In genomic region chr12:55697686-55698085, GRCh38 we compare ENCODE assay signal across 20 cellular contexts. TPM values are rescaled to one million over a fixed set of nuclear protein-coding genes. Genes with fewer than 3 reads are reported as not detected.
DNase-seq lines count a peak whose midpoint lies in the region; ATAC-seq, FAIRE-seq and TF ChIP-seq lines count a peak whose summit lies in the region.
"Had no signal": no experiment of that assay in that cellular context is flagged by ENCODE, and none has a peak within 500 bp of the region (broad histone marks: within the 10 kb centered on the region; RNA-seq: fewer than 3 reads in every experiment).

No MANE protein-coding gene starts in this region.

- H3K27ac ChIP-seq in right lobe of liver: no peak overlapping the region
- no peak overlapping the region for H3K27ac ChIP-seq in HepG2 (ENCODE audit: extremely low read length, insufficient read depth, low read length)
- no peak overlapping the region for H3K27ac ChIP-seq in spleen
- H3K27ac ChIP-seq: BLaER1, Peyer's patch, SJCRH30 had no signal

- BruUV-seq in HepG2 (replicated peaks; lab: Mats Ljungman, UMichigan): no TSS peak

- no peaks in the 10 kb centered on the region for H3K4me1 ChIP-seq in right lobe of liver
- peaks cover 65% of the 10 kb centered on the region for H3K4me1 ChIP-seq in HepG2 (ENCODE audit: insufficient read depth, low read length)
- H3K4me1 ChIP-seq in spleen: no peaks in the 10 kb centered on the region
- H3K4me1 ChIP-seq: BLaER1 had no signal

- TF ChIP-seq EP300 in HepG2 (IDR thresholded peaks at IDR 0.05; ENCODE audit: low read depth in 2 of 2, low read length in 2 of 2) (no peak), HepG2 (CRISPR knock-in tag; IDR thresholded peaks at IDR 0.05; ENCODE audit: borderline replicate concordance) (no peak)

- in situ Hi-C loops in HepG2 (cut with HindIII; ENCODE audit: extremely low pct_ligation_motif_present, low pct_unique_long_range_greater_than_20kb): no loop called here

- H4K20me1 ChIP-seq in HepG2 (ENCODE audit: insufficient read depth, low read length): no peaks in the 10 kb centered on the region
- H4K20me1 ChIP-seq: BLaER1 had no signal

- H3K27me3 ChIP-seq in right lobe of liver (no peaks in the 10 kb centered on the region), HepG2 (ENCODE audit: control insufficient read depth in 1 of 2, insufficient read depth in 2 of 2, low read length in 2 of 2) (peaks cover 4 to 6% of the 10 kb centered on the region in 2 experiments; a peak in 3 of 5 replicates), spleen (replicated peaks in 1 of 7) (no peaks in the 10 kb centered on the region)
- H3K27me3 ChIP-seq: BLaER1, Peyer's patch, SJCRH30 had no signal

- no peak overlapping the region for H3K4me2 ChIP-seq in HepG2 (ENCODE audit: low read depth, low read length)
- H3K4me2 ChIP-seq: BLaER1 had no signal

- no peaks in the 10 kb centered on the region for H3K36me3 ChIP-seq in right lobe of liver
- H3K36me3 ChIP-seq in HepG2 (replicated peaks in 1 of 2; ENCODE audit: control insufficient read depth in 1 of 2, insufficient read depth in 2 of 2, low read length in 2 of 2): no peaks in the 10 kb centered on the region
- peaks cover 0 to 41% (median 0%) of the 10 kb centered on the region in 6 donors for H3K36me3 ChIP-seq in spleen
- H3K36me3 ChIP-seq: BLaER1, Peyer's patch, SJCRH30 had no signal

- no peak overlapping the region for H2AFZ ChIP-seq in HepG2 (ENCODE audit: low read length)

- H3K4me3 ChIP-seq in right lobe of liver (no peak overlapping the region), HepG2 (replicated peaks in 1 of 3; ENCODE audit: insufficient read depth in 1 of 3, low read depth in 2 of 3, low read length in 3 of 3) (no peak overlapping the region), spleen (no peak overlapping the region)
- H3K4me3 ChIP-seq: BLaER1, Peyer's patch, SJCRH30 had no signal

- intact Hi-C loops in right lobe of liver (cut with DNase I) (no loop called here), HepG2 (cut with micrococcal nuclease; ENCODE audit: unreplicated experiment) (no loop called here), spleen (cut with DNase I; ENCODE audit: low total_unique reads) (no loop called here)

- 82% methylated on average over 5 of the region's 7 CpGs for WGBS in right lobe of liver (ENCODE audit: insufficient coverage, low coverage, low lambda C conversion rate, missing lambda C conversion rate)
- WGBS in HepG2 (ENCODE audit: low lambda C conversion rate): 57% methylated on average over 4 of the region's 7 CpGs
- 88 to 96% (median 91%) methylated on average over 7 of the region's 7 CpGs for WGBS in spleen, 5 donors

- TF ChIP-seq RAD21 in HepG2 (CRISPR knock-in tag; IDR thresholded peaks at IDR 0.05): no peak

- DNase-seq in right lobe of liver (peak in 2 of 3 donors; percentile 25 to 32), HepG2 (ENCODE audit: low spot score) (no peak), mesenteric fat pad (ENCODE audit: low spot score) (peak; percentile 55), spleen (peak; percentile 45), NCI-H2029 (lab: John Stamatoyannopoulos, UW) (no peak), occipital lobe (lab: John Stamatoyannopoulos, UW) (no peak), GOT3 (lab: John Stamatoyannopoulos, UW) (no peak)
- DNase-seq: ACHN; CD4-positive, alpha-beta T cell; COR-L47; DMS79; Kasumi-1; NCI-H1694; NCI-H446; NCI-H526; Peyer's patch; SJCRH30 had no signal

- TF ChIP-seq POLR2A in right lobe of liver (IDR thresholded peaks at IDR 0.05) (no peak), HepG2 (IDR thresholded peaks at IDR 0.05; ENCODE audit: insufficient read depth in 1 of 2, low read depth in 2 of 2, low read length in 2 of 2) (no peak), spleen (IDR thresholded peaks at IDR 0.05) (no peak)

- POLR2A ChIA-PET in HepG2 (lab: Yijun Ruan, JAX): no interaction called here

- ATAC-seq in right lobe of liver: no peak
- ATAC-seq in HepG2: no peak
- ATAC-seq: HCT116 had no signal

- H3K9me3 ChIP-seq in right lobe of liver (no peaks in the 10 kb centered on the region), HepG2 (ENCODE audit: low read length) (no peaks in the 10 kb centered on the region), spleen (no peaks in the 10 kb centered on the region)
- H3K9me3 ChIP-seq: BLaER1, Peyer's patch, SJCRH30 had no signal

- no peak for FAIRE-seq in HepG2 (lab: Jason Lieb, UNC)
- FAIRE-seq: GM19239 had no signal

- TF ChIP-seq CTCF in right lobe of liver (IDR thresholded peaks at IDR 0.05): no peak
- no peak for TF ChIP-seq CTCF in HepG2 (CRISPR knock-in tag; IDR thresholded peaks at IDR 0.05)
- TF ChIP-seq CTCF in spleen (IDR thresholded peaks at IDR 0.05 in 8 of 11, conservative IDR thresholded peaks at IDR 0.05 in 3 of 11): no peak

- no peaks in the 10 kb centered on the region for H3K79me2 ChIP-seq in HepG2 (ENCODE audit: insufficient read depth, low read length)

- no peak overlapping the region for H3K9ac ChIP-seq in HepG2 (ENCODE audit: insufficient read depth, low read depth, low read length)
- H3K9ac ChIP-seq: BLaER1 had no signal

- CTCF ChIA-PET in HepG2 (lab: Yijun Ruan, JAX; ENCODE audit: low intra/inter-chr PET ratio, low total read pairs): no interaction called here

RNA-seq across cellular contexts. Expression of gene ITGA7, which starts 10.0 kb away (rescaled TPM):
- total RNA-seq in right lobe of liver (10 to 100 TPM in 3 of 6 experiments, 1 to 10 TPM in 3; 3.1 to 20.1 (median 8.3) TPM), HepG2 (2016; rRNA removed; fragmentation: Illumina TruSeq; extraction: Trizol) (0.24 and 0.75 TPM in 2 replicates), mesenteric fat pad (536 TPM), spleen (10 to 100 TPM; 13.8 to 93.2 (median 24.7) TPM), occipital lobe (6.2 TPM)
- total RNA-seq in HepG2 (2016; cell fraction: cytosol; rRNA removed; fragmentation: Illumina TruSeq; extraction: Trizol; ENCODE audit: low read depth): not detected in 2 replicates
- total RNA-seq in HepG2 (2016; cell fraction: insoluble cytoplasmic fraction; rRNA removed; fragmentation: Illumina TruSeq; extraction: Trizol): 0.15 and 0.35 TPM in 2 replicates
- 0.03 and 0.14 TPM in 2 replicates for total RNA-seq in HepG2 (2016; cell fraction: membrane; rRNA removed; fragmentation: Illumina TruSeq; extraction: Trizol)
- 1.3 and 1.5 TPM in 2 replicates for total RNA-seq in HepG2 (2016; cell fraction: nucleus; rRNA removed; fragmentation: Illumina TruSeq; extraction: Trizol)
- polyA plus RNA-seq in HepG2 (2011; rRNA removed) (0.65 and 1.8 TPM in 2 replicates), spleen (10 to 100 TPM in 1 of 3 donors, 1 to 10 TPM in 2; 4.4 to 18.0 (median 8.6) TPM)
- 0.16 and 0.28 TPM in 2 replicates for polyA plus RNA-seq in HepG2 (2011; cell fraction: cytosol; rRNA removed)
- 12.1 and 12.6 TPM in 2 replicates for polyA plus RNA-seq in HepG2 (2011; cell fraction: nucleus; rRNA removed)
- 1.1 and 1.2 TPM in 2 replicates for polyA plus RNA-seq in HepG2 (2012)
- polyA plus RNA-seq in HepG2 (2016; cell fraction: cytosol; fragmentation: Illumina TruSeq; extraction: Trizol; ENCODE audit: low read depth): not detected in 2 replicates
- 0.28 TPM in 1 of 2 replicates, not detected in the other for polyA plus RNA-seq in HepG2 (2016; cell fraction: insoluble cytoplasmic fraction; fragmentation: Illumina TruSeq; extraction: Trizol; ENCODE audit: low read depth)
- polyA plus RNA-seq in HepG2 (2016; cell fraction: membrane; fragmentation: Illumina TruSeq; extraction: Trizol; ENCODE audit: low read depth): not detected in 2 replicates
- 1.7 and 2.7 TPM in 2 replicates for polyA plus RNA-seq in HepG2 (2016; cell fraction: nucleus; fragmentation: Illumina TruSeq; extraction: Trizol; ENCODE audit: insufficient read depth, low read depth)
- 1.4 and 1.9 TPM in 2 replicates for polyA minus RNA-seq in HepG2 (2011; rRNA and poly(A)+ RNA removed; ENCODE audit: low replicate concordance)
- not detected in 2 replicates for polyA minus RNA-seq in HepG2 (2011; cell fraction: cytosol; rRNA and poly(A)+ RNA removed)
- polyA minus RNA-seq in HepG2 (2011; cell fraction: nucleus; rRNA and poly(A)+ RNA removed): 2.2 and 3.1 TPM in 2 replicates

RNA-seq across cellular contexts. Expression of gene BLOC1S1, which starts 18.2 kb away (rescaled TPM):
- 100 to 1,000 TPM in 3 of 6 experiments, 10 to 100 TPM in 3; 81.8 to 175 (median 99.0) TPM for total RNA-seq in right lobe of liver
- 95.3 and 99.7 TPM in 2 replicates for total RNA-seq in HepG2 (2016; rRNA removed; fragmentation: Illumina TruSeq; extraction: Trizol)
- 118 and 144 TPM in 2 replicates for total RNA-seq in HepG2 (2016; cell fraction: cytosol; rRNA removed; fragmentation: Illumina TruSeq; extraction: Trizol; ENCODE audit: low read depth)
- 97.9 and 110 TPM in 2 replicates for total RNA-seq in HepG2 (2016; cell fraction: insoluble cytoplasmic fraction; rRNA removed; fragmentation: Illumina TruSeq; extraction: Trizol)
- total RNA-seq in HepG2 (2016; cell fraction: membrane; rRNA removed; fragmentation: Illumina TruSeq; extraction: Trizol): 102 and 108 TPM in 2 replicates
- total RNA-seq in HepG2 (2016; cell fraction: nucleus; rRNA removed; fragmentation: Illumina TruSeq; extraction: Trizol): 34.2 and 48.7 TPM in 2 replicates
- 50.5 and 55.1 TPM in 2 replicates for polyA plus RNA-seq in HepG2 (2011; rRNA removed)
- 74.9 and 112 TPM in 2 replicates for polyA plus RNA-seq in HepG2 (2011; cell fraction: cytosol; rRNA removed)
- 22.5 and 27.2 TPM in 2 replicates for polyA plus RNA-seq in HepG2 (2011; cell fraction: nucleus; rRNA removed)
- 34.8 and 38.2 TPM in 2 replicates for polyA plus RNA-seq in HepG2 (2012)
- polyA plus RNA-seq in HepG2 (2016; cell fraction: cytosol; fragmentation: Illumina TruSeq; extraction: Trizol; ENCODE audit: low read depth): 149 and 162 TPM in 2 replicates
- polyA plus RNA-seq in HepG2 (2016; cell fraction: insoluble cytoplasmic fraction; fragmentation: Illumina TruSeq; extraction: Trizol; ENCODE audit: low read depth): 107 and 112 TPM in 2 replicates
- 91.5 and 100 TPM in 2 replicates for polyA plus RNA-seq in HepG2 (2016; cell fraction: membrane; fragmentation: Illumina TruSeq; extraction: Trizol; ENCODE audit: low read depth)
- 64.2 and 67.2 TPM in 2 replicates for polyA plus RNA-seq in HepG2 (2016; cell fraction: nucleus; fragmentation: Illumina TruSeq; extraction: Trizol; ENCODE audit: insufficient read depth, low read depth)
- polyA minus RNA-seq in HepG2 (2011; rRNA and poly(A)+ RNA removed; ENCODE audit: low replicate concordance): 21.9 and 89.7 TPM in 2 replicates
- 6.7 and 11.0 TPM in 2 replicates for polyA minus RNA-seq in HepG2 (2011; cell fraction: cytosol; rRNA and poly(A)+ RNA removed)
- polyA minus RNA-seq in HepG2 (2011; cell fraction: nucleus; rRNA and poly(A)+ RNA removed): 7.8 and 8.2 TPM in 2 replicates
- 136 TPM for total RNA-seq in mesenteric fat pad
- 100 to 1,000 TPM; 113 to 228 (median 141) TPM for total RNA-seq in spleen
- 100 to 1,000 TPM; 278 to 304 (median 282) TPM for polyA plus RNA-seq in spleen
- total RNA-seq in occipital lobe: 46.0 TPM

RNA-seq across cellular contexts. Expression of gene RDH5, which starts 22.5 kb away (rescaled TPM):
- total RNA-seq in right lobe of liver (10 to 100 TPM; 26.3 to 52.5 (median 43.0) TPM), HepG2 (2016; rRNA removed; fragmentation: Illumina TruSeq; extraction: Trizol) (1.0 and 2.6 TPM in 2 replicates), mesenteric fat pad (123 TPM), spleen (10 to 100 TPM in 5 of 7 donors, 1 to 10 TPM in 2; 7.4 to 17.4 (median 15.5) TPM), occipital lobe (6.6 TPM)
- total RNA-seq in HepG2 (2016; cell fraction: cytosol; rRNA removed; fragmentation: Illumina TruSeq; extraction: Trizol; ENCODE audit: low read depth): 1.2 and 1.5 TPM in 2 replicates
- total RNA-seq in HepG2 (2016; cell fraction: insoluble cytoplasmic fraction; rRNA removed; fragmentation: Illumina TruSeq; extraction: Trizol): 1.2 and 2.6 TPM in 2 replicates
- total RNA-seq in HepG2 (2016; cell fraction: membrane; rRNA removed; fragmentation: Illumina TruSeq; extraction: Trizol): 1.3 and 1.5 TPM in 2 replicates
- total RNA-seq in HepG2 (2016; cell fraction: nucleus; rRNA removed; fragmentation: Illumina TruSeq; extraction: Trizol): 4.5 and 6.2 TPM in 2 replicates
- polyA plus RNA-seq in HepG2 (2011; rRNA removed) (5.7 TPM in 2 replicates), spleen (10 to 100 TPM in 1 of 3 donors, 1 to 10 TPM in 2; 4.7 to 12.1 (median 9.9) TPM)
- polyA plus RNA-seq in HepG2 (2011; cell fraction: cytosol; rRNA removed): 2.4 and 3.4 TPM in 2 replicates
- polyA plus RNA-seq in HepG2 (2011; cell fraction: nucleus; rRNA removed): 17.8 and 19.4 TPM in 2 replicates
- 3.3 and 4.2 TPM in 2 replicates for polyA plus RNA-seq in HepG2 (2012)
- 0.41 and 0.84 TPM in 2 replicates for polyA plus RNA-seq in HepG2 (2016; cell fraction: cytosol; fragmentation: Illumina TruSeq; extraction: Trizol; ENCODE audit: low read depth)
- polyA plus RNA-seq in HepG2 (2016; cell fraction: insoluble cytoplasmic fraction; fragmentation: Illumina TruSeq; extraction: Trizol; ENCODE audit: low read depth): 0.71 and 0.91 TPM in 2 replicates
- 1.0 and 1.1 TPM in 2 replicates for polyA plus RNA-seq in HepG2 (2016; cell fraction: membrane; fragmentation: Illumina TruSeq; extraction: Trizol; ENCODE audit: low read depth)
- 9.3 and 11.2 TPM in 2 replicates for polyA plus RNA-seq in HepG2 (2016; cell fraction: nucleus; fragmentation: Illumina TruSeq; extraction: Trizol; ENCODE audit: insufficient read depth, low read depth)
- polyA minus RNA-seq in HepG2 (2011; rRNA and poly(A)+ RNA removed; ENCODE audit: low replicate concordance): 4.1 and 8.8 TPM in 2 replicates
- 0.53 and 0.79 TPM in 2 replicates for polyA minus RNA-seq in HepG2 (2011; cell fraction: cytosol; rRNA and poly(A)+ RNA removed)
- polyA minus RNA-seq in HepG2 (2011; cell fraction: nucleus; rRNA and poly(A)+ RNA removed): 11.6 and 16.1 TPM in 2 replicates

RNA-seq across cellular contexts. Expression of gene CD63, which starts 31.1 kb away (rescaled TPM):
- total RNA-seq in right lobe of liver: 100 to 1,000 TPM; 213 to 556 (median 317) TPM
- 134 and 277 TPM in 2 replicates for total RNA-seq in HepG2 (2016; rRNA removed; fragmentation: Illumina TruSeq; extraction: Trizol)
- 129 and 132 TPM in 2 replicates for total RNA-seq in HepG2 (2016; cell fraction: cytosol; rRNA removed; fragmentation: Illumina TruSeq; extraction: Trizol; ENCODE audit: low read depth)
- 128 and 284 TPM in 2 replicates for total RNA-seq in HepG2 (2016; cell fraction: insoluble cytoplasmic fraction; rRNA removed; fragmentation: Illumina TruSeq; extraction: Trizol)
- total RNA-seq in HepG2 (2016; cell fraction: membrane; rRNA removed; fragmentation: Illumina TruSeq; extraction: Trizol): 138 and 152 TPM in 2 replicates
- total RNA-seq in HepG2 (2016; cell fraction: nucleus; rRNA removed; fragmentation: Illumina TruSeq; extraction: Trizol): 203 and 224 TPM in 2 replicates
- polyA plus RNA-seq in HepG2 (2011; rRNA removed): 211 and 234 TPM in 2 replicates
- 424 and 444 TPM in 2 replicates for polyA plus RNA-seq in HepG2 (2011; cell fraction: cytosol; rRNA removed)
- 140 and 196 TPM in 2 replicates for polyA plus RNA-seq in HepG2 (2011; cell fraction: nucleus; rRNA removed)
- 226 and 283 TPM in 2 replicates for polyA plus RNA-seq in HepG2 (2012)
- polyA plus RNA-seq in HepG2 (2016; cell fraction: cytosol; fragmentation: Illumina TruSeq; extraction: Trizol; ENCODE audit: low read depth): 186 and 213 TPM in 2 replicates
- polyA plus RNA-seq in HepG2 (2016; cell fraction: insoluble cytoplasmic fraction; fragmentation: Illumina TruSeq; extraction: Trizol; ENCODE audit: low read depth): 153 and 161 TPM in 2 replicates
- 149 and 167 TPM in 2 replicates for polyA plus RNA-seq in HepG2 (2016; cell fraction: membrane; fragmentation: Illumina TruSeq; extraction: Trizol; ENCODE audit: low read depth)
- polyA plus RNA-seq in HepG2 (2016; cell fraction: nucleus; fragmentation: Illumina TruSeq; extraction: Trizol; ENCODE audit: insufficient read depth, low read depth): 381 and 422 TPM in 2 replicates
- 159 and 211 TPM in 2 replicates for polyA minus RNA-seq in HepG2 (2011; rRNA and poly(A)+ RNA removed; ENCODE audit: low replicate concordance)
- polyA minus RNA-seq in HepG2 (2011; cell fraction: cytosol; rRNA and poly(A)+ RNA removed): 94.7 and 99.2 TPM in 2 replicates
- polyA minus RNA-seq in HepG2 (2011; cell fraction: nucleus; rRNA and poly(A)+ RNA removed): 47.0 and 55.9 TPM in 2 replicates
- total RNA-seq in mesenteric fat pad: 1,545 TPM
- 100 to 1,000 TPM; 440 to 750 (median 627) TPM for total RNA-seq in spleen
- 100 to 1,000 TPM; 395 to 693 (median 509) TPM for polyA plus RNA-seq in spleen
- 187 TPM for total RNA-seq in occipital lobe

RNA-seq across cellular contexts. Expression of gene GDF11, which starts 45.2 kb away (rescaled TPM):
- total RNA-seq in right lobe of liver: under 1 TPM; 0.25 to 0.95 (median 0.54) TPM
- total RNA-seq in HepG2 (2016; rRNA removed; fragmentation: Illumina TruSeq; extraction: Trizol): 1.4 and 1.5 TPM in 2 replicates
- 5.4 and 5.8 TPM in 2 replicates for total RNA-seq in HepG2 (2016; cell fraction: cytosol; rRNA removed; fragmentation: Illumina TruSeq; extraction: Trizol; ENCODE audit: low read depth)
- total RNA-seq in HepG2 (2016; cell fraction: insoluble cytoplasmic fraction; rRNA removed; fragmentation: Illumina TruSeq; extraction: Trizol): 0.56 and 1.8 TPM in 2 replicates
- 6.1 and 6.4 TPM in 2 replicates for total RNA-seq in HepG2 (2016; cell fraction: membrane; rRNA removed; fragmentation: Illumina TruSeq; extraction: Trizol)
- total RNA-seq in HepG2 (2016; cell fraction: nucleus; rRNA removed; fragmentation: Illumina TruSeq; extraction: Trizol): 0.53 and 1.2 TPM in 2 replicates
- 0.63 and 1.0 TPM in 2 replicates for polyA plus RNA-seq in HepG2 (2011; rRNA removed)
- polyA plus RNA-seq in HepG2 (2011; cell fraction: cytosol; rRNA removed): 0.85 and 1.1 TPM in 2 replicates
- polyA plus RNA-seq in HepG2 (2011; cell fraction: nucleus; rRNA removed): 0.83 and 1.1 TPM in 2 replicates
- polyA plus RNA-seq in HepG2 (2012): 0.56 and 1.0 TPM in 2 replicates
- polyA plus RNA-seq in HepG2 (2016; cell fraction: cytosol; fragmentation: Illumina TruSeq; extraction: Trizol; ENCODE audit: low read depth): 14.3 and 14.9 TPM in 2 replicates
- 2.1 and 3.0 TPM in 2 replicates for polyA plus RNA-seq in HepG2 (2016; cell fraction: insoluble cytoplasmic fraction; fragmentation: Illumina TruSeq; extraction: Trizol; ENCODE audit: low read depth)
- 11.3 and 12.5 TPM in 2 replicates for polyA plus RNA-seq in HepG2 (2016; cell fraction: membrane; fragmentation: Illumina TruSeq; extraction: Trizol; ENCODE audit: low read depth)
- polyA plus RNA-seq in HepG2 (2016; cell fraction: nucleus; fragmentation: Illumina TruSeq; extraction: Trizol; ENCODE audit: insufficient read depth, low read depth): 2.0 and 2.7 TPM in 2 replicates
- 1.8 and 14.3 TPM in 2 replicates for polyA minus RNA-seq in HepG2 (2011; rRNA and poly(A)+ RNA removed; ENCODE audit: low replicate concordance)
- 0.18 and 0.49 TPM in 2 replicates for polyA minus RNA-seq in HepG2 (2011; cell fraction: cytosol; rRNA and poly(A)+ RNA removed)
- polyA minus RNA-seq in HepG2 (2011; cell fraction: nucleus; rRNA and poly(A)+ RNA removed): 0.90 and 0.99 TPM in 2 replicates
- 5.8 TPM for total RNA-seq in mesenteric fat pad
- 10 to 100 TPM in 5 of 7 donors, 1 to 10 TPM in 2; 6.1 to 14.5 (median 10.7) TPM for total RNA-seq in spleen
- 1 to 10 TPM; 3.5 to 5.5 (median 4.0) TPM for polyA plus RNA-seq in spleen
- total RNA-seq in occipital lobe: 6.6 TPM

Comparison
In these comparisons a context has a peak if more than half of its experiments do, and no peak if none do; other contexts are left out.
1. DNase-seq: peak in right lobe of liver (2 of 3), mesenteric fat pad (single experiment) and spleen (single experiment); none in HepG2 (single experiment), NCI-H2029 (single experiment), occipital lobe (single experiment) and GOT3 (single experiment).